ENCODE assay signal across 16 cellular contexts in the genomic region with DNA sequence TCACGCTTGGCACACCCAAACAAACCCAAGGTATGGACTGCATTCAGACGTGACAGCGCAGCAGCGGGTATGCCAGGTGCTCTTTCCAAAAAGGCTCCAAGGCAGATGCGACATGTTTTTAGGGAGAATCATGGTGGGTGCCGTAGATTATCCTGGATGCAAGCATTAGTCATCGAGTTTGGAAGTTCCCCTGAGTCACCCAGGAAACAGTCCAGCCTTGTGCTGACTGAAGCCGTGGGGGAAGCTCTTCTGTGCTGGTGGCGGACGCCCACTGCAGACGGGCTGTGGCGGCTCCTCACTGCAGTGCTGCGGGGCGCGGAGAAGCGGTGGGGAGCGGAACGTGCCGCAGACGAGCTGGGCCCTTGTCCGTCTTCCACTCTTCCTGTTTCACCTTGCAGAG. TPM values are rescaled to one million over a fixed set of nuclear protein-coding genes. Genes with fewer than 3 reads are reported as not detected.
A peak's percentile ranks its signal among the peaks of the same experiment; 100 is the strongest.
DNase-seq lines count a peak whose midpoint lies in the region; ATAC-seq, FAIRE-seq and TF ChIP-seq lines count a peak whose summit lies in the region.
"Had no signal": no experiment of that assay in that cellular context is flagged by ENCODE, and none has a peak within 500 bp of the region (broad histone marks: within the 10 kb centered on the region; RNA-seq: fewer than 3 reads in every experiment).

No MANE protein-coding gene starts in this region.

- H3K4me1 ChIP-seq in mammary epithelial cell (ENCODE audit: insufficient read depth, low read length): peaks cover 55% of the 10 kb centered on the region
- peaks cover 2 to 4% of the 10 kb centered on the region in 2 donors for H3K4me1 ChIP-seq in kidney (ENCODE audit: control insufficient read depth in 1 of 2, insufficient read depth in 1 of 2, low read depth in 1 of 2, low read length in 2 of 2)
- H3K4me1 ChIP-seq: neural progenitor cell, SJCRH30 had no signal

- no peak overlapping the region for H2AFZ ChIP-seq in mammary epithelial cell (ENCODE audit: low read depth, low read length)
- H2AFZ ChIP-seq: neural progenitor cell had no signal

- FAIRE-seq in kidney (lab: Jason Lieb, UNC) (no peak), frontal cortex (lab: Jason Lieb, UNC) (no peak)

- DNase-seq in AG08395 (ENCODE audit: low spot score) (peak; percentile 13), MG63 (peak; percentile 67), mammary epithelial cell (peak; percentile 91), kidney (peak; percentile 73), UCSD-AML1 (lab: John Stamatoyannopoulos, UW; ENCODE audit: unreplicated experiment) (no peak), frontal cortex (ENCODE audit: low spot score in 2 of 2) (no peak)
- DNase-seq: activated CD4-positive, alpha-beta T cell treated with anti-CD3 and anti-CD28 coated beads for 1 hour; C1 segment of cervical spinal cord; cerebellar nuclear complex; NCI-H1092 treated with DMSO at 0.1 percent for 48 hours; NCI-H526; SJCRH30; stimulated activated CD4-positive, alpha-beta T cell treated with anti-CD3 and anti-CD28 coated beads, Interleukin-15, amount 100 ng/mL, for 24 hours had no signal

- H3K4me2 ChIP-seq in mammary epithelial cell (ENCODE audit: insufficient read depth, low read depth, low read length): peak overlapping the region; percentile 26
- H3K4me2 ChIP-seq: neural progenitor cell had no signal

- in situ Hi-C loops in mammary epithelial cell (cut with MboI; ENCODE audit: low sequenced_read_pairs in 2 of 2): no loop called here

- peaks cover 91% of the 10 kb centered on the region for H3K79me2 ChIP-seq in mammary epithelial cell (ENCODE audit: insufficient read depth, low read length)

- H3K4me3 ChIP-seq in MG63 (no peak overlapping the region), mammary epithelial cell (replicated peaks in 1 of 3; ENCODE audit: insufficient read depth in 1 of 3, low read depth in 2 of 3, low read length in 3 of 3) (no peak overlapping the region), kidney (ENCODE audit: low read length in 2 of 2) (no peak overlapping the region)
- H3K4me3 ChIP-seq: neural progenitor cell, SJCRH30 had no signal

- TF ChIP-seq CTCF in mammary epithelial cell (conservative IDR thresholded peaks at IDR 0.05 in 1 of 2, IDR thresholded peaks at IDR 0.05 in 1 of 2; ENCODE audit: extremely low read depth in 1 of 2, insufficient read depth in 1 of 2, low read depth in 1 of 2, low read length in 2 of 2): no peak
- no peak for TF ChIP-seq CTCF in kidney (IDR thresholded peaks at IDR 0.05; ENCODE audit: borderline replicate concordance, extremely low read depth, insufficient read depth)

- H4K20me1 ChIP-seq in mammary epithelial cell (ENCODE audit: insufficient read depth, low read length): no peaks in the 10 kb centered on the region

- 64% methylated on average over 6 of the region's 21 CpGs for WGBS in mammary epithelial cell (ENCODE audit: low coverage, missing lambda C conversion rate)

- no peaks in the 10 kb centered on the region for H3K27me3 ChIP-seq in MG63
- no peaks in the 10 kb centered on the region for H3K27me3 ChIP-seq in mammary epithelial cell (ENCODE audit: insufficient read depth, low read length)
- H3K27me3 ChIP-seq: neural progenitor cell, SJCRH30 had no signal

- intact Hi-C loops in mammary epithelial cell (cut with micrococcal nuclease): loop anchor here (1.0 to 5.0 kb wide), 3 partner anchors 9 to 80 kb away; a partner anchor contains a TSS
- intact Hi-C loops in kidney (cut with DNase I): no loop called here

- ATAC-seq in HG02973 (IDR thresholded peaks at IDR 0.05; ENCODE audit: unreplicated experiment): no peak
- no peak for ATAC-seq in HG03571 (IDR thresholded peaks at IDR 0.05; ENCODE audit: unreplicated experiment)

- H3K36me3 ChIP-seq in MG63 (peaks cover 88% of the 10 kb centered on the region), mammary epithelial cell (ENCODE audit: insufficient read depth, low read length) (peaks cover 32% of the 10 kb centered on the region), kidney (ENCODE audit: control insufficient read depth in 1 of 2, insufficient read depth in 2 of 2, low read length in 2 of 2) (peaks cover 14 to 16% of the 10 kb centered on the region in 2 donors)

- CTCF ChIA-PET in mammary epithelial cell (lab: Charles Lee; ENCODE audit: low non-redundant PET): no interaction called here

- H3K27ac ChIP-seq in mammary epithelial cell (ENCODE audit: insufficient read depth, low read depth, low read length) (peak overlapping the region; percentile 97), kidney (ENCODE audit: low read depth in 2 of 2, low read length in 2 of 2) (no peak overlapping the region)
- H3K27ac ChIP-seq: neural progenitor cell, SJCRH30 had no signal

- no TSS peak for BruUV-seq in mammary epithelial cell (replicated peaks; lab: Mats Ljungman, UMichigan)

- H3K9me3 ChIP-seq in MG63: peaks cover 4% of the 10 kb centered on the region
- H3K9me3 ChIP-seq in mammary epithelial cell (replicated peaks; ENCODE audit: insufficient read depth, low read length): peaks cover 7% of the 10 kb centered on the region
- no peaks in the 10 kb centered on the region for H3K9me3 ChIP-seq in kidney (ENCODE audit: control insufficient read depth in 1 of 2, low read length in 2 of 2)
- H3K9me3 ChIP-seq: SJCRH30 had no signal

- H3K9ac ChIP-seq in mammary epithelial cell (ENCODE audit: insufficient read depth, low read length): no peak overlapping the region
- no peak overlapping the region for H3K9ac ChIP-seq in kidney (ENCODE audit: low read length in 2 of 2)
- H3K9ac ChIP-seq: neural progenitor cell had no signal

- dilution Hi-C loops in mammary epithelial cell (cut with HindIII; ENCODE audit: low sequenced_read_pairs): no loop called here

RNA-seq across cellular contexts. Expression of a gene that starts 13.9 kb away (rescaled TPM):
- 94.3 and 129 TPM in 2 replicates for total RNA-seq in MG63 (2014; rRNA removed; shearing (Covaris generic); ENCODE audit: low replicate concordance)
- total RNA-seq in mammary epithelial cell (100 to 1,000 TPM in 1 of 2 donors, 10 to 100 TPM in 1; 53.0 to 117 TPM), kidney (89.3 TPM), frontal cortex (28.5 TPM)
- polyA plus RNA-seq in mammary epithelial cell (104 TPM), kidney (ENCODE audit: insufficient read depth, low read depth, low replicate concordance) (32.8 TPM)
- polyA minus RNA-seq in mammary epithelial cell: 177 TPM

RNA-seq across cellular contexts. Expression of a gene that starts 14.0 kb away (rescaled TPM):
- 13.4 and 31.1 TPM in 2 replicates for total RNA-seq in MG63 (2014; rRNA removed; shearing (Covaris generic); ENCODE audit: low replicate concordance)
- total RNA-seq in mammary epithelial cell (10 to 100 TPM; 45.2 to 51.2 TPM), kidney (67.7 TPM), frontal cortex (66.0 TPM)
- polyA plus RNA-seq in mammary epithelial cell (11.5 TPM), kidney (ENCODE audit: insufficient read depth, low read depth, low replicate concordance) (10.6 TPM)
- 43.1 TPM for polyA minus RNA-seq in mammary epithelial cell

Comparison
In these comparisons a context has a peak if more than half of its experiments do, and no peak if none do; other contexts are left out.
1. DNase-seq: peak in AG08395 (single experiment), MG63 (single experiment), mammary epithelial cell (single experiment) and kidney (single experiment); none in UCSD-AML1 (single experiment) and frontal cortex (0 of 2).